ENCODE assay signal across 2 cellular contexts in genomic region chr6:89324304-89324703, GRCh38.
TF ChIP-seq lines count a peak whose summit lies in the region.

No MANE protein-coding gene starts in this region.

TF ChIP-seq in HepG2, 621 proteins besides CTCF, POLR2A, EP300 and RAD21:
- TF ChIP-seq MTA1 (CRISPR knock-in tag; IDR thresholded peaks at IDR 0.05; ENCODE audit: borderline replicate concordance), result no peak
- TF ChIP-seq SOX6 (IDR thresholded peaks at IDR 0.05), result no peak
- TF ChIP-seq SOX6 (CRISPR knock-in tag; IDR thresholded peaks at IDR 0.05), result peak; percentile 17; the same call in 1 of the 2 replicates
- TF ChIP-seq NR2F6 (IDR thresholded peaks at IDR 0.05), result peak; percentile 35
- TF ChIP-seq NR2F6 (CRISPR knock-in tag; IDR thresholded peaks at IDR 0.05), result no peak
- no peak for TF ChIP-seq MAF1 (CRISPR knock-in tag; IDR thresholded peaks at IDR 0.05; ENCODE audit: borderline replicate concordance)
- no peak for TF ChIP-seq SOX13 (IDR thresholded peaks at IDR 0.05)
- peak in 1 of 2 experiments; percentile 40; a peak in 2 of 4 replicates for TF ChIP-seq SOX13 (CRISPR knock-in tag; conservative IDR thresholded peaks at IDR 0.05 in 1 of 2, IDR thresholded peaks at IDR 0.05 in 1 of 2)

TF ChIP-seq in SK-N-SH, 30 proteins besides CTCF, POLR2A, EP300 and RAD21:
- TF ChIP-seq FOXJ3 (CRISPR knock-in tag; IDR thresholded peaks at IDR 0.05) (no peak), TCF12 (IDR thresholded peaks at IDR 0.05) (no peak), POLR2AphosphoS5 (IDR thresholded peaks at IDR 0.05; ENCODE audit: low read depth, low read length) (no peak), MXI1 (IDR thresholded peaks at IDR 0.05; ENCODE audit: low read depth, low read length) (no peak), RFX5 (IDR thresholded peaks at IDR 0.05; ENCODE audit: low read length) (no peak), SIN3A (IDR thresholded peaks at IDR 0.05; ENCODE audit: borderline replicate concordance, low read depth, low read length) (no peak), TEAD4 (IDR thresholded peaks at IDR 0.05; ENCODE audit: borderline replicate concordance, insufficient read depth) (no peak), REST (IDR thresholded peaks at IDR 0.05; ENCODE audit: low read depth, low read length) (no peak), MEF2A (IDR thresholded peaks at IDR 0.05; ENCODE audit: borderline replicate concordance, low read depth) (no peak), NRF1 (IDR thresholded peaks at IDR 0.05; ENCODE audit: low read depth, low read length) (no peak), RCOR1 (IDR thresholded peaks at IDR 0.05; ENCODE audit: low read length) (no peak), TAF1 (IDR thresholded peaks at IDR 0.05; ENCODE audit: borderline replicate concordance, low read depth, low read length) (no peak), ZBTB33 (IDR thresholded peaks at IDR 0.05; ENCODE audit: borderline replicate concordance, low read depth) (no peak)
